ENCODE assay signal across 7 cellular contexts in the genomic region with DNA sequence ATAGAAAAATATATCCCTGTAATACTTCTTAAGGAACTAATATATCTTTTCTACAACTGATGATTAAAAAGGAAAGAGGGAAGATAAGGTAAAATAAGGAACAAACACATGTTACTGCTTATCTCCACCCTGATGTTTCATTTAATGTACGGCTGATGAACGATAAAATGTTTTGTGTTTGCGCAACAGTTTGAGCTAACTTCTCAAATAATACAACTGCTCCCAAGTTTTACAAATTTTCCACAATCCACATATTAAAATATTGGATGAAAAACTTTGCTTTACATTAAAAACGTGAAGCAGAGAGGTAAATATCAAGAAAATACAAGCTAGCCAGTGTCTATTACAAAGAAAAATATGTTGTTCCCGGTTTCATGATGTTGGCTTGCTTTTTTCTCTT.
"Had no signal": no experiment of that assay in that cellular context is flagged by ENCODE, and none has a peak within 500 bp of the region (broad histone marks: within the 10 kb centered on the region; RNA-seq: fewer than 3 reads in every experiment).

No MANE protein-coding gene starts in this region.

- H3K4me1 Mint-ChIP-seq: H9 had no signal

- H3K9ac ChIP-seq: GM23248 had no signal

- H3K9me3 Mint-ChIP-seq: H9 had no signal

- FAIRE-seq: H54, HTR-8/SVneo had no signal

- H3K27ac ChIP-seq: GM23248 had no signal

- DNase-seq: GM23248, GOT3, H9, HCEC 1CT, KBM-7 had no signal

- H2AFZ ChIP-seq: GM23248 had no signal

- H3K4me3 Mint-ChIP-seq: H9 had no signal

- H3K4me3 ChIP-seq: GM23248 had no signal

- H3K27ac Mint-ChIP-seq: H9 had no signal
